Comparison of ENCODE assay signal across 1 cellular context in the genomic region with DNA sequence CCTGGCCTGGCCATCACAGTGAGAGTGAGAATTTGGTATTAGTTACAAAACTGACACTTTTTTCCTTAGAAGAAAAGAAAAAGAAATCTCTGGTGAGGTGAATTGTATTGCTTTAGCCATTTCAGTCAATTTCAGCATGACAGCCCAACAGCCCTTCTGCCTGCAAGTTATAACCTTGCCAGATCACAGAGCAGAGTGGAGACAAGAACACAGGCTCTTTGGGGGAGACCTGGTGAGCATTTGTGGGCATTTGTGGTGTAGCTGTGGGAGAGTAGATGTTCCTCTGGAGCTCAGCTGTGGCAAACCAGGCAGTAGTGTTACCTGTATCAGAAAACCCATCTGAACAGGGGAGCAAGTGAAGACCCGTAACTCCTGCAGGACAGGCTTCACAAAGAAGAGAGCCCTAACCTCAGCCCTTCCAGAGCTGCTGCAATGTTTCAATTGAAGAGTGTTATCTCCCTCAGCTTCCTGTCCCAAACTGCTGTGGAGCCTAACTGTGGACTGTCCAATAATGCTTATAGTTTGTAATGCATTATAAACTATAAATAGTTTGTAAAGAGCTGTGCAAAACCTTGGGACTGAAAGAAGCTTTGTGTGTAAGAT.
TF ChIP-seq lines count a peak whose summit lies in the region.

No MANE protein-coding gene starts in this region.

TF ChIP-seq in K562, 482 proteins besides CTCF, POLR2A, EP300 and RAD21:
- TF ChIP-seq ELF1 (tag; IDR thresholded peaks at IDR 0.05) (0 out of 2 replicates have a peak, but pooled peaks have one; percentile 35), ZNF584 (CRISPR knock-in tag; IDR thresholded peaks at IDR 0.05; ENCODE audit: low read depth) (peak; percentile 82; the same call in 1 of the 2 replicates), POLR2H (tag; IDR thresholded peaks at IDR 0.05; ENCODE audit: low read depth) (peak; percentile 26; the same call in 1 of the 2 replicates), ZNF766 (CRISPR knock-in tag; conservative IDR thresholded peaks at IDR 0.05) (peak; percentile 37; the same call in 1 of the 2 replicates), ZBTB17 (CRISPR knock-in tag; IDR thresholded peaks at IDR 0.05) (0 out of 2 replicates have a peak, but pooled peaks have one; percentile 23), PHF20 (IDR thresholded peaks at IDR 0.05; ENCODE audit: partially characterized antibody) (no peak), ZNF175 (CRISPR knock-in tag; IDR thresholded peaks at IDR 0.05; ENCODE audit: low read depth) (peak; percentile 73; the same call in 1 of the 2 replicates), RBM39 (optimal IDR thresholded peaks at IDR 0.05; ENCODE audit: low read depth, low read length) (no peak), ZNF589 (CRISPR knock-in tag; IDR thresholded peaks at IDR 0.05; ENCODE audit: low read depth) (peak; percentile 91; the same call in 1 of the 2 replicates), SMAD4 (CRISPR knock-in tag; conservative IDR thresholded peaks at IDR 0.05) (peak; percentile 64), SMARCE1 (IDR thresholded peaks at IDR 0.05) (0 out of 2 replicates have a peak, but pooled peaks have one; percentile 16), ZKSCAN8 (CRISPR knock-in tag; IDR thresholded peaks at IDR 0.05) (peak; percentile 44; the same call in 1 of the 2 replicates), GABPB1 (CRISPR knock-in tag; IDR thresholded peaks at IDR 0.05) (peak; percentile 38; the same call in 1 of the 2 replicates), ZNF197 (CRISPR knock-in tag; IDR thresholded peaks at IDR 0.05; ENCODE audit: low read depth) (peak; percentile 63; the same call in 1 of the 2 replicates), MAZ (CRISPR knock-in tag; conservative IDR thresholded peaks at IDR 0.05 in 1 of 2, IDR thresholded peaks at IDR 0.05 in 1 of 2) (peak in 1 of 2 experiments; percentile 18; a peak in 1 of 4 replicates), MTA2 (IDR thresholded peaks at IDR 0.05; ENCODE audit: low read depth) (no peak), ZFP36 (IDR thresholded peaks at IDR 0.05; ENCODE audit: low read depth, low read length, partially characterized antibody) (peak; percentile 13), ZNF76 (CRISPR knock-in tag; IDR thresholded peaks at IDR 0.05; ENCODE audit: borderline replicate concordance) (peak; percentile 25; the same call in 1 of the 2 replicates), ETV1 (tag; conservative IDR thresholded peaks at IDR 0.05; ENCODE audit: low read depth) (peak; percentile 82)
- TF ChIP-seq, protein P1, sequence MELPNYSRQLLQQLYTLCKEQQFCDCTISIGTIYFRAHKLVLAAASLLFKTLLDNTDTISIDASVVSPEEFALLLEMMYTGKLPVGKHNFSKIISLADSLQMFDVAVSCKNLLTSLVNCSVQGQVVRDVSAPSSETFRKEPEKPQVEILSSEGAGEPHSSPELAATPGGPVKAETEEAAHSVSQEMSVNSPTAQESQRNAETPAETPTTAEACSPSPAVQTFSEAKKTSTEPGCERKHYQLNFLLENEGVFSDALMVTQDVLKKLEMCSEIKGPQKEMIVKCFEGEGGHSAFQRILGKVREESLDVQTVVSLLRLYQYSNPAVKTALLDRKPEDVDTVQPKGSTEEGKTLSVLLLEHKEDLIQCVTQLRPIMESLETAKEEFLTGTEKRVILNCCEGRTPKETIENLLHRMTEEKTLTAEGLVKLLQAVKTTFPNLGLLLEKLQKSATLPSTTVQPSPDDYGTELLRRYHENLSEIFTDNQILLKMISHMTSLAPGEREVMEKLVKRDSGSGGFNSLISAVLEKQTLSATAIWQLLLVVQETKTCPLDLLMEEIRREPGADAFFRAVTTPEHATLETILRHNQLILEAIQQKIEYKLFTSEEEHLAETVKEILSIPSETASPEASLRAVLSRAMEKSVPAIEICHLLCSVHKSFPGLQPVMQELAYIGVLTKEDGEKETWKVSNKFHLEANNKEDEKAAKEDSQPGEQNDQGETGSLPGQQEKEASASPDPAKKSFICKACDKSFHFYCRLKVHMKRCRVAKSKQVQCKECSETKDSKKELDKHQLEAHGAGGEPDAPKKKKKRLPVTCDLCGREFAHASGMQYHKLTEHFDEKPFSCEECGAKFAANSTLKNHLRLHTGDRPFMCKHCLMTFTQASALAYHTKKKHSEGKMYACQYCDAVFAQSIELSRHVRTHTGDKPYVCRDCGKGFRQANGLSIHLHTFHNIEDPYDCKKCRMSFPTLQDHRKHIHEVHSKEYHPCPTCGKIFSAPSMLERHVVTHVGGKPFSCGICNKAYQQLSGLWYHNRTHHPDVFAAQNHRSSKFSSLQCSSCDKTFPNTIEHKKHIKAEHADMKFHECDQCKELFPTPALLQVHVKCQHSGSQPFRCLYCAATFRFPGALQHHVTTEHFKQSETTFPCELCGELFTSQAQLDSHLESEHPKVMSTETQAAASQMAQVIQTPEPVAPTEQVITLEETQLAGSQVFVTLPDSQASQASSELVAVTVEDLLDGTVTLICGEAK (IDR thresholded peaks at IDR 0.05) = no peak
- TF ChIP-seq, protein P1 (CRISPR knock-in tag; IDR thresholded peaks at IDR 0.05) = no peak
- TF ChIP-seq, protein P2, sequence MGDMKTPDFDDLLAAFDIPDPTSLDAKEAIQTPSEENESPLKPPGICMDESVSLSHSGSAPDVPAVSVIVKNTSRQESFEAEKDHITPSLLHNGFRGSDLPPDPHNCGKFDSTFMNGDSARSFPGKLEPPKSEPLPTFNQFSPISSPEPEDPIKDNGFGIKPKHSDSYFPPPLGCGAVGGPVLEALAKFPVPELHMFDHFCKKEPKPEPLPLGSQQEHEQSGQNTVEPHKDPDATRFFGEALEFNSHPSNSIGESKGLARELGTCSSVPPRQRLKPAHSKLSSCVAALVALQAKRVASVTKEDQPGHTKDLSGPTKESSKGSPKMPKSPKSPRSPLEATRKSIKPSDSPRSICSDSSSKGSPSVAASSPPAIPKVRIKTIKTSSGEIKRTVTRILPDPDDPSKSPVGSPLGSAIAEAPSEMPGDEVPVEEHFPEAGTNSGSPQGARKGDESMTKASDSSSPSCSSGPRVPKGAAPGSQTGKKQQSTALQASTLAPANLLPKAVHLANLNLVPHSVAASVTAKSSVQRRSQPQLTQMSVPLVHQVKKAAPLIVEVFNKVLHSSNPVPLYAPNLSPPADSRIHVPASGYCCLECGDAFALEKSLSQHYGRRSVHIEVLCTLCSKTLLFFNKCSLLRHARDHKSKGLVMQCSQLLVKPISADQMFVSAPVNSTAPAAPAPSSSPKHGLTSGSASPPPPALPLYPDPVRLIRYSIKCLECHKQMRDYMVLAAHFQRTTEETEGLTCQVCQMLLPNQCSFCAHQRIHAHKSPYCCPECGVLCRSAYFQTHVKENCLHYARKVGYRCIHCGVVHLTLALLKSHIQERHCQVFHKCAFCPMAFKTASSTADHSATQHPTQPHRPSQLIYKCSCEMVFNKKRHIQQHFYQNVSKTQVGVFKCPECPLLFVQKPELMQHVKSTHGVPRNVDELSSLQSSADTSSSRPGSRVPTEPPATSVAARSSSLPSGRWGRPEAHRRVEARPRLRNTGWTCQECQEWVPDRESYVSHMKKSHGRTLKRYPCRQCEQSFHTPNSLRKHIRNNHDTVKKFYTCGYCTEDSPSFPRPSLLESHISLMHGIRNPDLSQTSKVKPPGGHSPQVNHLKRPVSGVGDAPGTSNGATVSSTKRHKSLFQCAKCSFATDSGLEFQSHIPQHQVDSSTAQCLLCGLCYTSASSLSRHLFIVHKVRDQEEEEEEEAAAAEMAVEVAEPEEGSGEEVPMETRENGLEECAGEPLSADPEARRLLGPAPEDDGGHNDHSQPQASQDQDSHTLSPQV (IDR thresholded peaks at IDR 0.05) = peak; percentile 28; the same call in 1 of the 2 replicates
